In genomic region chr15:45205192-45205591, GRCh38 we compare ENCODE assay signal across 8 cellular contexts. TPM values are rescaled to one million over a fixed set of nuclear protein-coding genes. Genes with fewer than 3 reads are reported as not detected.
DNase-seq lines count a peak whose midpoint lies in the region; ATAC-seq and TF ChIP-seq lines count a peak whose summit lies in the region.

No MANE protein-coding gene starts in this region.

- no peak for ATAC-seq in GM18858 (IDR thresholded peaks at IDR 0.05; ENCODE audit: unreplicated experiment)
- no peak for ATAC-seq in HG03442 (IDR thresholded peaks at IDR 0.05; ENCODE audit: unreplicated experiment)

- no peaks in the 10 kb centered on the region for H3K9me3 ChIP-seq in right atrium auricular region

- H3K4me1 ChIP-seq in right atrium auricular region: peaks cover 0 to 2% of the 10 kb centered on the region in 2 donors

- no peak overlapping the region for H3K4me3 ChIP-seq in Jurkat, Clone E6-1 (ENCODE audit: low read length)
- H3K4me3 ChIP-seq in right atrium auricular region: no peak overlapping the region

- DNase-seq in ELR (ENCODE audit: low read depth) (peak; percentile 78), RKO (ENCODE audit: low spot score) (peak; percentile 89), right atrium auricular region (ENCODE audit: low spot score) (no peak)
- peak; percentile 66 for DNase-seq in Jurkat, Clone E6-1 (ENCODE audit: low read depth, low spot score)
- peak; percentile 64 for DNase-seq in activated naive CD4-positive, alpha-beta T cell treated with anti-CD3 and anti-CD28 coated beads, Interleukin-2, amount 50 U/mL, for 16 hours
- DNase-seq in stimulated activated CD4-positive, alpha-beta T cell treated with anti-CD3 and anti-CD28 coated beads, Interleukin-12 subunit alpha, Interleukin-12 subunit beta, amount 100 ng/mL, for 24 hours (ENCODE audit: low read depth in 2 of 2): peak; percentile 33 to 54

- peak; percentile 66 to 80 for TF ChIP-seq CTCF in right atrium auricular region (IDR thresholded peaks at IDR 0.05)

- H3K36me3 ChIP-seq in right atrium auricular region: no peaks in the 10 kb centered on the region

- no peak overlapping the region for H3K27ac ChIP-seq in right atrium auricular region

- no peaks in the 10 kb centered on the region for H3K27me3 ChIP-seq in right atrium auricular region

RNA-seq across cellular contexts. Expression of gene SHF, which starts 17.4 kb away (rescaled TPM):
- 13.0 TPM for polyA plus RNA-seq in Jurkat, Clone E6-1 (2012; ENCODE audit: insufficient read depth, insufficient read length)
- total RNA-seq in right atrium auricular region: 10 to 100 TPM in 1 of 2 donors, 1 to 10 TPM in 1; 4.7 to 12.0 TPM

RNA-seq across cellular contexts. Expression of gene SLC28A2, which starts 46.8 kb away (rescaled TPM):
- polyA plus RNA-seq in Jurkat, Clone E6-1 (2012; ENCODE audit: insufficient read depth, insufficient read length): not detected
- total RNA-seq in right atrium auricular region: not detected
